Comparison of ENCODE assay signal across 28 cellular contexts in genomic region chr3:161818106-161818505, GRCh38.
"Had no signal": no experiment of that assay in that cellular context is flagged by ENCODE, and none has a peak within 500 bp of the region (broad histone marks: within the 10 kb centered on the region; RNA-seq: fewer than 3 reads in every experiment).

No MANE protein-coding gene starts in this region.

- H2AFZ ChIP-seq: parathyroid adenoma had no signal

- H3K27ac Mint-ChIP-seq: naive thymus-derived CD8-positive, alpha-beta T cell; natural killer cell treated with Interleukin-12 subunit alpha and Interleukin-12 subunit beta and Interleukin-15 and Interleukin-18, amount 100 ng/mL, for 72 hours; nephron progenitor cell; progenitor cell of endocrine pancreas; stimulated activated effector memory CD8-positive, alpha-beta T cell treated with anti-CD3 and anti-CD28 coated beads, Interleukin-12 subunit alpha, Interleukin-12 subunit beta, amount 100 ng/mL, for 72 hours; stimulated activated naive B cell treated with anti-CD40 and anti-IgM and Interleukin-4, amounts not matched to agents 10 μg/mL and 1 μg/mL and 100 μg/mL, for 72 hours; stimulated activated naive CD8-positive, alpha-beta T cell treated with anti-CD3 and anti-CD28 coated beads, Interleukin-15, Interleukin-2, amounts not matched to agents 100 ng/mL and 50 ng/mL, for 24 hours had no signal

- H3K4me1 ChIP-seq: parathyroid adenoma, psoas muscle, stomach, thyroid gland, tibial nerve, upper lobe of left lung, vagina had no signal

- DNase-seq: naive thymus-derived CD8-positive, alpha-beta T cell; nephron progenitor cell; occipital lobe; ovary; psoas muscle; right cardiac atrium; right lobe of liver; sigmoid colon; small intestine; stimulated activated CD4-positive, alpha-beta T cell treated with anti-CD3 and anti-CD28 coated beads, Interleukin-15, amount 100 ng/mL, for 24 hours; stimulated activated CD4-positive, alpha-beta T cell treated with anti-CD3 and anti-CD28 coated beads, Interleukin-2, amount 100 ng/mL, for 24 hours; stimulated activated CD4-positive, alpha-beta T cell treated with anti-CD3 and anti-CD28 coated beads, Interleukin-2, amount 100 ng/mL, for 48 hours; stimulated activated CD4-positive, alpha-beta T cell treated with anti-CD3 and anti-CD28 coated beads, Interleukin-4, amount 100 ng/mL, for 24 hours; stimulated activated naive B cell treated with anti-CD40 and anti-IgM and Interleukin-4, amounts not matched to agents 10 μg/mL and 1 μg/mL and 100 μg/mL, for 72 hours; stimulated activated naive CD4-positive, alpha-beta T cell treated with Interleukin-2 at 50 U/mL for 16 hours; stomach; thyroid gland; trophoblast cell; upper lobe of left lung had no signal

- H3K27me3 ChIP-seq: ovary, right lobe of liver, sigmoid colon, stomach, thyroid gland, tibial nerve, upper lobe of left lung, vagina had no signal

- H3K4me3 Mint-ChIP-seq: naive thymus-derived CD8-positive, alpha-beta T cell; natural killer cell treated with Interleukin-12 subunit alpha and Interleukin-12 subunit beta and Interleukin-15 and Interleukin-18, amount 100 ng/mL, for 72 hours; nephron progenitor cell; neural crest cell; stimulated activated effector memory CD8-positive, alpha-beta T cell treated with anti-CD3 and anti-CD28 coated beads, Interleukin-12 subunit alpha, Interleukin-12 subunit beta, amount 100 ng/mL, for 72 hours; stimulated activated naive B cell treated with anti-CD40 and anti-IgM and Interleukin-4, amounts not matched to agents 10 μg/mL and 1 μg/mL and 100 μg/mL, for 72 hours; stimulated activated naive CD8-positive, alpha-beta T cell treated with anti-CD3 and anti-CD28 coated beads, Interleukin-15, Interleukin-2, amounts not matched to agents 100 ng/mL and 50 ng/mL, for 24 hours had no signal

- H3K36me3 ChIP-seq: ovary, right lobe of liver, sigmoid colon, stomach, thoracic aorta, thyroid gland, tibial nerve, upper lobe of left lung, vagina had no signal

- H3K27me3 Mint-ChIP-seq: naive thymus-derived CD8-positive, alpha-beta T cell; natural killer cell treated with Interleukin-12 subunit alpha and Interleukin-12 subunit beta and Interleukin-15 and Interleukin-18, amount 100 ng/mL, for 72 hours; progenitor cell of endocrine pancreas; stimulated activated naive B cell treated with anti-CD40 and anti-IgM and Interleukin-4, amounts not matched to agents 10 μg/mL and 1 μg/mL and 100 μg/mL, for 72 hours; stimulated activated naive CD8-positive, alpha-beta T cell treated with anti-CD3 and anti-CD28 coated beads, Interleukin-15, Interleukin-2, amounts not matched to agents 100 ng/mL and 50 ng/mL, for 24 hours had no signal

- H3K4me1 Mint-ChIP-seq: naive thymus-derived CD8-positive, alpha-beta T cell; nephron progenitor cell; neural crest cell; stimulated activated effector memory CD8-positive, alpha-beta T cell treated with anti-CD3 and anti-CD28 coated beads, Interleukin-12 subunit alpha, Interleukin-12 subunit beta, amount 100 ng/mL, for 72 hours; stimulated activated naive B cell treated with anti-CD40 and anti-IgM and Interleukin-4, amounts not matched to agents 10 μg/mL and 1 μg/mL and 100 μg/mL, for 72 hours had no signal

- H3K79me2 ChIP-seq: parathyroid adenoma had no signal

- H3K9me3 ChIP-seq: ovary, psoas muscle, right lobe of liver, sigmoid colon, stomach, thoracic aorta, thyroid gland, tibial nerve, upper lobe of left lung, vagina had no signal

- H3K9me3 Mint-ChIP-seq: nephron progenitor cell; stimulated activated naive B cell treated with anti-CD40 and anti-IgM and Interleukin-4, amounts not matched to agents 10 μg/mL and 1 μg/mL and 100 μg/mL, for 72 hours; stimulated activated naive CD8-positive, alpha-beta T cell treated with anti-CD3 and anti-CD28 coated beads, Interleukin-15, Interleukin-2, amounts not matched to agents 100 ng/mL and 50 ng/mL, for 24 hours had no signal

- H3K27ac ChIP-seq: ovary, parathyroid adenoma, psoas muscle, right lobe of liver, sigmoid colon, stomach, thoracic aorta, thyroid gland, tibial nerve, upper lobe of left lung, vagina had no signal

- H3K4me3 ChIP-seq: ovary, psoas muscle, right lobe of liver, sigmoid colon, stomach, thoracic aorta, thyroid gland, tibial nerve, upper lobe of left lung, vagina had no signal

- H3K36me3 Mint-ChIP-seq: naive thymus-derived CD8-positive, alpha-beta T cell; natural killer cell treated with Interleukin-12 subunit alpha and Interleukin-12 subunit beta and Interleukin-15 and Interleukin-18, amount 100 ng/mL, for 72 hours; stimulated activated effector memory CD8-positive, alpha-beta T cell treated with anti-CD3 and anti-CD28 coated beads, Interleukin-12 subunit alpha, Interleukin-12 subunit beta, amount 100 ng/mL, for 72 hours; stimulated activated naive B cell treated with anti-CD40 and anti-IgM and Interleukin-4, amounts not matched to agents 10 μg/mL and 1 μg/mL and 100 μg/mL, for 72 hours had no signal

- H3K9ac ChIP-seq: parathyroid adenoma had no signal
